In the genomic region with DNA sequence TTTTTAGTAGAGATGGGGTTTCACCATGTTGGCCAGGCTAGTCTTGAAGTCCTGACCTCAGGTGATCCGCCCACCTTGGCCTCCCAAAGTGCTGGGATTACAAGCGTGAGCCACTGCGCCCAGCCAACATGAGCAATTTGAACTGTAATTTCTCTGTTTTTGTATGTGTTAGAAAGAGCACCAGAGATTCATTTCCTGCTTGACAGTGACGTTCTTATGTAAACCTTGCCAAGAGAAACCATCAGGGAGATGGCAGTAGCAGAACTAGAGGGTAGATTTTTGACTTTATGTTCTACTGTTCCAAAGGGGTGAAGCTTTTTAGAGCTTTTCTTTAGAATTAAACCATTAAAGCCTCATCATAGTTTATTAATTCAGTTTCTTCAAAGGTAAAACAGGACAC, we compare ENCODE assay signal across 29 cellular contexts.
"Had no signal": no experiment of that assay in that cellular context is flagged by ENCODE, and none has a peak within 500 bp of the region (broad histone marks: within the 10 kb centered on the region; RNA-seq: fewer than 3 reads in every experiment).

No MANE protein-coding gene starts in this region.

- ATAC-seq: activated CD8-positive, alpha-beta T cell treated with anti-CD3 and anti-CD28 coated beads, Interleukin-2, amount 10 ng/mL, durations not matched to agents 7 days and 5 days; Right ventricle myocardium inferior had no signal

- H3K27ac Mint-ChIP-seq: activated B cell treated with CpG ODN at 0.5 μM for 24 hours; activated CD8-positive, alpha-beta T cell treated with anti-CD3 and anti-CD28 coated beads, Interleukin-2, amount 10 ng/mL, durations not matched to agents 7 days and 5 days; activated naive CD4-positive, alpha-beta T cell treated with anti-CD3 and anti-CD28 coated beads, Interleukin-2, amount 50 U/mL, for 24 hours; activated naive CD8-positive, alpha-beta T cell treated with anti-CD3 and anti-CD28 coated beads, Interleukin-2, amount 10 ng/mL, durations not matched to agents 7 days and 5 days; activated T-cell treated with anti-CD3 and anti-CD28 coated beads, Interleukin-2, amount 50 U/mL, for 24 hours; activated T-helper 2 cell treated with anti-CD3 and anti-CD28 coated beads, Interferon-gamma antibody, Interleukin-2, Interleukin-4, amounts not matched to agents 10 μg/mL and 5 μg/mL and 100 μg/mL, durations not matched to agents 14 hours and 24 hours and 36 hours had no signal

- H3K4me3 Mint-ChIP-seq: activated B cell treated with CpG ODN at 0.5 μM for 24 hours; activated CD8-positive, alpha-beta T cell treated with anti-CD3 and anti-CD28 coated beads, Interleukin-2, amount 10 ng/mL, durations not matched to agents 7 days and 5 days; activated naive CD4-positive, alpha-beta T cell treated with anti-CD3 and anti-CD28 coated beads, Interleukin-2, amount 50 U/mL, for 24 hours; activated naive CD8-positive, alpha-beta T cell treated with anti-CD3 and anti-CD28 coated beads, Interleukin-2, amount 10 ng/mL, durations not matched to agents 7 days and 5 days; activated T-cell treated with anti-CD3 and anti-CD28 coated beads, Interleukin-2, amount 50 U/mL, for 24 hours; central memory CD8-positive, alpha-beta T cell had no signal

- H3K36me3 Mint-ChIP-seq: activated naive CD4-positive, alpha-beta T cell treated with anti-CD3 and anti-CD28 coated beads, Interleukin-2, amount 50 U/mL, for 24 hours had no signal

- DNase-seq: activated B cell treated with CpG ODN at 0.5 μM for 24 hours; activated CD4-positive, alpha-beta T cell treated with anti-CD3 and anti-CD28 coated beads for 48 hours; activated CD4-positive, CD25-positive, alpha-beta regulatory T cell treated with anti-CD3 and anti-CD28 coated beads, Interleukin-2, amount 50 U/mL, for 72 hours; activated CD8-positive, alpha-beta T cell treated with anti-CD3 and anti-CD28 coated beads, Interleukin-2, amount 10 ng/mL, durations not matched to agents 7 days and 5 days; activated gamma-delta T cell; activated naive CD8-positive, alpha-beta T cell treated with anti-CD3 and anti-CD28 coated beads, Interleukin-2, amount 10 ng/mL, durations not matched to agents 7 days and 5 days; activated T-cell treated with anti-CD3 and anti-CD28 coated beads, Interleukin-2, amount 50 U/mL, for 24 hours; amygdala; Kasumi-1; MM.1S; MV-4-11; NCI-H1092; NCI-H1436 treated with DMSO at 0.1 percent for 48 hours; NCI-H1694 treated with DMSO at 0.1 percent for 48 hours; NCI-H2029; NCI-H510A; NCI-H526; NCI-H748 treated with DMSO at 0.1 percent for 48 hours; NK-92 treated with Interleukin-12 subunit alpha and Interleukin-12 subunit beta, amount 100 ng/mL, for 24 hours; PC-9; SIG-M5; SW 1271; T-helper 1 cell; T-helper 2 cell; T-helper 9 cell had no signal

- H3K9me3 Mint-ChIP-seq: activated B cell treated with CpG ODN at 0.5 μM for 24 hours; activated naive CD4-positive, alpha-beta T cell treated with anti-CD3 and anti-CD28 coated beads, Interleukin-2, amount 50 U/mL, for 24 hours; activated naive CD8-positive, alpha-beta T cell treated with anti-CD3 and anti-CD28 coated beads, Interleukin-2, amount 10 ng/mL, durations not matched to agents 7 days and 5 days; activated T-cell treated with anti-CD3 and anti-CD28 coated beads, Interleukin-2, amount 50 U/mL, for 24 hours; activated T-helper 2 cell treated with anti-CD3 and anti-CD28 coated beads, Interferon-gamma antibody, Interleukin-2, Interleukin-4, amounts not matched to agents 10 μg/mL and 5 μg/mL and 100 μg/mL, durations not matched to agents 14 hours and 24 hours and 36 hours; central memory CD8-positive, alpha-beta T cell had no signal
